Comparison of ENCODE assay signal across 19 cellular contexts in genomic region chr3:47882338-47882737, GRCh38.
"Had no signal": no experiment of that assay in that cellular context is flagged by ENCODE, and none has a peak within 500 bp of the region (broad histone marks: within the 10 kb centered on the region; RNA-seq: fewer than 3 reads in every experiment).

No MANE protein-coding gene starts in this region.

- H3K27ac ChIP-seq: cardiac muscle cell, coronary artery, epithelial cell of prostate, gastroesophageal sphincter, left lung, neural progenitor cell, parathyroid adenoma, right atrium auricular region, transverse colon had no signal

- H3K27me3 Mint-ChIP-seq: activated CD4-positive, alpha-beta memory T cell treated with anti-CD3 and anti-CD28 coated beads, Interleukin-2, amount 10 ng/mL, durations not matched to agents 7 days and 5 days; activated CD4-positive, alpha-beta T cell treated with anti-CD3 and anti-CD28 coated beads for 36 hours; memory B cell; stimulated activated memory B cell treated with anti-CD40 and anti-IgM and Interleukin-4, amounts not matched to agents 10 μg/mL and 1 μg/mL and 100 μg/mL, for 72 hours had no signal

- H3K27me3 ChIP-seq: cardiac muscle cell, gastroesophageal sphincter, left lung, neural progenitor cell, right atrium auricular region, transverse colon had no signal

- DNase-seq: activated CD4-positive, alpha-beta memory T cell treated with anti-CD3 and anti-CD28 coated beads, Interleukin-2, amount 10 ng/mL, durations not matched to agents 7 days and 5 days; activated CD4-positive, alpha-beta T cell treated with anti-CD3 and anti-CD28 coated beads for 36 hours; activated CD8-positive, alpha-beta memory T cell treated with anti-CD3 and anti-CD28 coated beads, Interleukin-2, amount 50 U/mL, for 4 hours; activated naive CD4-positive, alpha-beta T cell; aorta; effector CD4-positive, alpha-beta T cell; left lung; small intestine; T1000; transverse colon had no signal

- ATAC-seq: activated CD4-positive, alpha-beta T cell treated with anti-CD3 and anti-CD28 coated beads for 36 hours; gastroesophageal sphincter; left lung; stimulated activated memory B cell treated with anti-CD40 and anti-IgM and Interleukin-4, amounts not matched to agents 10 μg/mL and 1 μg/mL and 100 μg/mL, for 72 hours had no signal

- H2AFZ ChIP-seq: neural progenitor cell, parathyroid adenoma had no signal

- H3K36me3 ChIP-seq: cardiac muscle cell, neural progenitor cell, transverse colon had no signal

- H3K4me2 ChIP-seq: neural progenitor cell had no signal

- H3K4me1 ChIP-seq: neural progenitor cell, parathyroid adenoma, transverse colon had no signal

- H3K27ac Mint-ChIP-seq: activated CD4-positive, alpha-beta memory T cell treated with anti-CD3 and anti-CD28 coated beads, Interleukin-2, amount 10 ng/mL, durations not matched to agents 7 days and 5 days; activated CD4-positive, alpha-beta T cell treated with anti-CD3 and anti-CD28 coated beads for 36 hours; memory B cell; neural progenitor cell; stimulated activated memory B cell treated with anti-CD40 and anti-IgM and Interleukin-4, amounts not matched to agents 10 μg/mL and 1 μg/mL and 100 μg/mL, for 72 hours had no signal

- H3K4me3 Mint-ChIP-seq: activated CD4-positive, alpha-beta memory T cell treated with anti-CD3 and anti-CD28 coated beads, Interleukin-2, amount 10 ng/mL, durations not matched to agents 7 days and 5 days; activated CD4-positive, alpha-beta T cell treated with anti-CD3 and anti-CD28 coated beads for 36 hours; memory B cell; neural progenitor cell; stimulated activated memory B cell treated with anti-CD40 and anti-IgM and Interleukin-4, amounts not matched to agents 10 μg/mL and 1 μg/mL and 100 μg/mL, for 72 hours had no signal

- H3K9me3 ChIP-seq: gastroesophageal sphincter, left lung, right atrium auricular region, transverse colon had no signal

- H3K4me3 ChIP-seq: cardiac muscle cell, coronary artery, gastroesophageal sphincter, left lung, neural progenitor cell, right atrium auricular region, transverse colon had no signal

- H3K9me3 Mint-ChIP-seq: activated CD4-positive, alpha-beta memory T cell treated with anti-CD3 and anti-CD28 coated beads, Interleukin-2, amount 10 ng/mL, durations not matched to agents 7 days and 5 days; memory B cell; stimulated activated memory B cell treated with anti-CD40 and anti-IgM and Interleukin-4, amounts not matched to agents 10 μg/mL and 1 μg/mL and 100 μg/mL, for 72 hours had no signal

- H3K9ac ChIP-seq: neural progenitor cell, parathyroid adenoma had no signal

- H3K79me2 ChIP-seq: parathyroid adenoma had no signal
